ENCODE assay signal across 15 cellular contexts in the genomic region with DNA sequence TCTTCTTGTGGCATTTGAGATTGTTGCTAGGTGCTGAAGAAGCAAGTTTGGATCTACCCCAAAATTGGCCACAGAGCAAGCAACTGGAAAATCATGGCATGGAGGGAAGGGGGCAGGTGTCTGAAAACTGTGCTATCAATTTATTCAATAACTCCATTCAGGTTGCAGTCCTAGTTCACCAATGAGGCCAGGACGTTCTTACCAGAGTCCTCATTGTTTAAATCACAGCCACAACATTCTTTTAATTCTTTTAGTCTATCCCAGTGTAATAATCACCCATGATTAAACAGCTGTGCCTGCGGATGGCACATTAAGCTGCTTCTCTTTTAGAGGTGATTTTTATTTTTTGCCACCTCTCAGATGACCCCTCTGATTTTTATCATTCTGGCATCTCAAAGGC.
A peak's percentile ranks its signal among the peaks of the same experiment; 100 is the strongest.
DNase-seq lines count a peak whose midpoint lies in the region; ATAC-seq lines count a peak whose summit lies in the region.
"Had no signal": no experiment of that assay in that cellular context is flagged by ENCODE, and none has a peak within 500 bp of the region (broad histone marks: within the 10 kb centered on the region; RNA-seq: fewer than 3 reads in every experiment).

No MANE protein-coding gene starts in this region.

- intact Hi-C loops in activated CD4-positive, alpha-beta T cell treated with anti-CD3 and anti-CD28 coated beads, Interleukin-2, amount 10 ng/mL, durations not matched to agents 24 days and 14 days (cut with micrococcal nuclease) = loop anchor here (5.0 kb wide), 1 partner anchor 225 kb away; no protein-coding TSS in a partner anchor

- H3K9me3 Mint-ChIP-seq in activated CD4-positive, alpha-beta T cell treated with anti-CD3 and anti-CD28 coated beads, Interleukin-2, amount 10 ng/mL, durations not matched to agents 24 days and 14 days = no peaks in the 10 kb centered on the region
- H3K9me3 Mint-ChIP-seq in stimulated activated effector memory CD8-positive, alpha-beta T cell treated with anti-CD3 and anti-CD28 coated beads, Interleukin-12 subunit alpha, Interleukin-12 subunit beta, amount 100 ng/mL, for 72 hours = no peaks in the 10 kb centered on the region

- no peaks in the 10 kb centered on the region for H3K27me3 ChIP-seq in effector memory CD4-positive, alpha-beta T cell (replicated peaks; ENCODE audit: control insufficient read depth, insufficient read depth, low read length, poor library complexity, severe bottlenecking)
- H3K27me3 ChIP-seq: foreskin keratinocyte had no signal

- H3K27ac Mint-ChIP-seq in activated CD4-positive, alpha-beta T cell treated with anti-CD3 and anti-CD28 coated beads, Interleukin-2, amount 10 ng/mL, durations not matched to agents 24 days and 14 days = peak overlapping the region; percentile 97
- peak overlapping the region; percentile 89 for H3K27ac Mint-ChIP-seq in stimulated activated effector memory CD8-positive, alpha-beta T cell treated with anti-CD3 and anti-CD28 coated beads, Interleukin-12 subunit alpha, Interleukin-12 subunit beta, amount 100 ng/mL, for 72 hours

- H3K4me3 Mint-ChIP-seq in activated CD4-positive, alpha-beta T cell treated with anti-CD3 and anti-CD28 coated beads, Interleukin-2, amount 10 ng/mL, durations not matched to agents 24 days and 14 days = peak overlapping the region; percentile 69
- peak overlapping the region; percentile 59 for H3K4me3 Mint-ChIP-seq in stimulated activated effector memory CD8-positive, alpha-beta T cell treated with anti-CD3 and anti-CD28 coated beads, Interleukin-12 subunit alpha, Interleukin-12 subunit beta, amount 100 ng/mL, for 72 hours

- H3K4me1 Mint-ChIP-seq in activated CD4-positive, alpha-beta T cell treated with anti-CD3 and anti-CD28 coated beads, Interleukin-2, amount 10 ng/mL, durations not matched to agents 24 days and 14 days = peaks cover 78% of the 10 kb centered on the region
- H3K4me1 Mint-ChIP-seq in stimulated activated effector memory CD8-positive, alpha-beta T cell treated with anti-CD3 and anti-CD28 coated beads, Interleukin-12 subunit alpha, Interleukin-12 subunit beta, amount 100 ng/mL, for 72 hours = peaks cover 80% of the 10 kb centered on the region

- no peak for DNase-seq in activated CD4-positive, alpha-beta T cell treated with anti-CD3 and anti-CD28 coated beads, Interleukin-2, amount 10 ng/mL, durations not matched to agents 24 days and 14 days
- DNase-seq in activated CD4-positive, alpha-beta T cell treated with anti-CD3 and anti-CD28 coated beads, Interleukin-2, amount 50 U/mL, for 1 hour = no peak
- DNase-seq in SK-MEL-5 (ENCODE audit: low read depth, low spot score) (peak; percentile 13), NCI-H510A treated with DMSO at 0.1 percent for 48 hours (lab: John Stamatoyannopoulos, UW) (no peak)
- no peak for DNase-seq in effector memory CD4-positive, alpha-beta T cell
- no peak for DNase-seq in stimulated activated effector memory CD8-positive, alpha-beta T cell treated with anti-CD3 and anti-CD28 coated beads, Interleukin-12 subunit alpha, Interleukin-12 subunit beta, amount 100 ng/mL, for 72 hours (ENCODE audit: low spot score in 2 of 2)
- DNase-seq: DMS53, foreskin keratinocyte, islet precursor cell, NCI-H1436, NCI-H69 had no signal

- H3K4me1 ChIP-seq in effector memory CD4-positive, alpha-beta T cell (ENCODE audit: control insufficient read depth, insufficient read depth, low read length, poor library complexity, severe bottlenecking) = peaks cover 91% of the 10 kb centered on the region
- H3K4me1 ChIP-seq: foreskin keratinocyte had no signal

- H3K9me3 ChIP-seq in effector memory CD4-positive, alpha-beta T cell (ENCODE audit: control insufficient read depth, low read length) = no peaks in the 10 kb centered on the region
- H3K9me3 ChIP-seq: A549 had no signal

- H3K27me3 Mint-ChIP-seq in activated CD4-positive, alpha-beta T cell treated with anti-CD3 and anti-CD28 coated beads, Interleukin-2, amount 10 ng/mL, durations not matched to agents 24 days and 14 days = no peaks in the 10 kb centered on the region

- H3K27ac ChIP-seq in effector memory CD4-positive, alpha-beta T cell (ENCODE audit: insufficient read depth, low read length, poor library complexity, severe bottlenecking) = peak overlapping the region; percentile 83
- H3K27ac ChIP-seq: A549, foreskin keratinocyte had no signal

- H3K36me3 ChIP-seq in effector memory CD4-positive, alpha-beta T cell (ENCODE audit: control insufficient read depth, insufficient read depth, low read length) = peaks cover 18% of the 10 kb centered on the region

- peaks cover 21% of the 10 kb centered on the region for H3K36me3 Mint-ChIP-seq in activated CD4-positive, alpha-beta T cell treated with anti-CD3 and anti-CD28 coated beads, Interleukin-2, amount 10 ng/mL, durations not matched to agents 24 days and 14 days (ENCODE audit: low read depth)
- H3K36me3 Mint-ChIP-seq in stimulated activated effector memory CD8-positive, alpha-beta T cell treated with anti-CD3 and anti-CD28 coated beads, Interleukin-12 subunit alpha, Interleukin-12 subunit beta, amount 100 ng/mL, for 72 hours = peaks cover 46% of the 10 kb centered on the region

- in situ Hi-C loops in SK-MEL-5 (cut with HindIII; ENCODE audit: low pct_unique_long_range_greater_than_20kb, low sequenced_read_pairs) = no loop called here

- ATAC-seq in stimulated activated effector memory CD8-positive, alpha-beta T cell treated with anti-CD3 and anti-CD28 coated beads, Interleukin-12 subunit alpha, Interleukin-12 subunit beta, amount 100 ng/mL, for 72 hours = no peak
- ATAC-seq in HG03378 (IDR thresholded peaks at IDR 0.05; ENCODE audit: unreplicated experiment) = no peak
- ATAC-seq in GM21526 (IDR thresholded peaks at IDR 0.05; ENCODE audit: low FRiP score, unreplicated experiment) = no peak
- ATAC-seq: A549, foreskin keratinocyte, HCT116 had no signal

- H3K4me3 ChIP-seq in effector memory CD4-positive, alpha-beta T cell (ENCODE audit: insufficient read depth, low read depth, low read length, poor library complexity, severe bottlenecking) = no peak overlapping the region
- H3K4me3 ChIP-seq: A549 had no signal
